In genomic region chr14:64634558-64634957, GRCh38 we compare ENCODE assay signal across 1 cellular context.
TF ChIP-seq lines count a peak whose summit lies in the region.

No MANE protein-coding gene starts in this region.

TF ChIP-seq in H1, 55 proteins besides CTCF, POLR2A, EP300 and RAD21:
- TF ChIP-seq ASH2L (IDR thresholded peaks at IDR 0.05; ENCODE audit: low read length): no peak
- TF ChIP-seq BACH1 (IDR thresholded peaks at IDR 0.05; ENCODE audit: low read length): no peak
- TF ChIP-seq EGR1 (IDR thresholded peaks at IDR 0.05; ENCODE audit: borderline replicate concordance, low read depth, low read length): no peak
- TF ChIP-seq CEBPB (IDR thresholded peaks at IDR 0.05; ENCODE audit: low read depth, low read length): no peak
- TF ChIP-seq JUND (IDR thresholded peaks at IDR 0.05; ENCODE audit: low read length): no peak
- no peak for TF ChIP-seq POU5F1 (IDR thresholded peaks at IDR 0.05; ENCODE audit: low read depth, low read length)
- TF ChIP-seq JUN (IDR thresholded peaks at IDR 0.05; ENCODE audit: low read depth, low read length): no peak
- no peak for TF ChIP-seq CHD1 (IDR thresholded peaks at IDR 0.05; ENCODE audit: low read depth, low read length)
- no peak for TF ChIP-seq E2F6 (IDR thresholded peaks at IDR 0.05)
- no peak for TF ChIP-seq CREB1 (IDR thresholded peaks at IDR 0.05)
- TF ChIP-seq, protein P1, sequence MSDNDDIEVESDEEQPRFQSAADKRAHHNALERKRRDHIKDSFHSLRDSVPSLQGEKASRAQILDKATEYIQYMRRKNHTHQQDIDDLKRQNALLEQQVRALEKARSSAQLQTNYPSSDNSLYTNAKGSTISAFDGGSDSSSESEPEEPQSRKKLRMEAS (IDR thresholded peaks at IDR 0.05): no peak
- no peak for TF ChIP-seq CTBP2 (IDR thresholded peaks at IDR 0.05; ENCODE audit: borderline replicate concordance, insufficient read depth, insufficient read length, low read length)
- no peak for TF ChIP-seq TAF1 (IDR thresholded peaks at IDR 0.05; ENCODE audit: low read depth, low read length)
